In the genomic region with DNA sequence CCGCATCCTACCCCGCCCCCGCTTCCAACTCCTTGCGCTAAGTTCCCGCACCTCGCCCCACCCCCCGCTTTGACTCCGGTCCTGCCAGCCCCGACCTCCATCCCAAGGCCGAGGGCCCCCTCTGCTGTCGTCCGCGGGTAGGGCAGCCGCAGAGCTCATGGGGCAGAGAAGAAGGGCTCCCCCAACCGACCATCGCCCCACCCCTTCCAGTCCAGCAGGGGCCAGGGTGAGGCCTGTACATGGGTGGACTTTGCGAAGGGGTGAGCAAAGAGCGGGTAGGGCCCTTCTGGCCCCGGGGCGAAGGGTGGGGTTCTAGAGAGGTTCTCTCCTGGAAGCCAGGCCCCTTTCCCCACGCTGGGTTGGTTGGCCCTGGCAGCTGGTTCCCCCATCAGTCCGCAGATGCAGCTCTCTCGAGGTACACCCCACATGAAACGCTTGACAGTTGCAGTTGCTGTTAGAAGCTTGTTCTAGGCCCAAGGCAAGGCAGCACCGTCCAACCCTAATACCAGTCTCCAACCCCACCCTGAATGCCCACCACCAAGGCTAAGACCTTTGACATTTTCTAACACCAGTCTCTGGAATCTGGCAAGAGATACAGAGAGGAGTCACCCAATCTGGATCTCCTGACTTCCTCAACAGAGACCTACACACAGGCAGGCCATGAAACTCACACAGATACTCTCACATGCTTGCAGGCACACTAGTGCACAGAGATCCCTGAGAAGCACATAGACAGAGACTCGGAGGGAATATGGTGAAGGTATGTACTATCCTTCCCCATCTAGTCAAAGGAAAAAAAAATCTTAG, we compare ENCODE assay signal across 8 cellular contexts. TPM values are rescaled to one million over a fixed set of nuclear protein-coding genes. Genes with fewer than 3 reads are reported as not detected.
DNase-seq lines count a peak whose midpoint lies in the region; ATAC-seq and TF ChIP-seq lines count a peak whose summit lies in the region.

No MANE protein-coding gene starts in this region.

- peak; percentile 65 for TF ChIP-seq CTCF in activated CD8-positive, alpha-beta T cell treated with anti-CD3 and anti-CD28 coated beads for 36 hours (IDR thresholded peaks at IDR 0.05)
- TF ChIP-seq CTCF in lung (IDR thresholded peaks at IDR 0.05; ENCODE audit: control extremely low read depth, extremely low read depth): peak; percentile 98

- no peaks in the 10 kb centered on the region for H3K36me3 ChIP-seq in lung (ENCODE audit: control insufficient read depth in 2 of 2, insufficient read depth in 2 of 2, low read length in 2 of 2)

- intact Hi-C loops in activated CD8-positive, alpha-beta T cell treated with anti-CD3 and anti-CD28 coated beads for 36 hours (cut with micrococcal nuclease): loop anchor here (2.0 to 10.0 kb wide), 4 partner anchors 25 to 227 kb away; partner anchors contain the start of gene ADGRB2

- H3K4me1 ChIP-seq in lung (ENCODE audit: control insufficient read depth in 2 of 2, insufficient read depth in 2 of 2, low read length in 2 of 2): no peaks in the 10 kb centered on the region

- no peak overlapping the region for H3K27ac Mint-ChIP-seq in activated CD8-positive, alpha-beta T cell treated with anti-CD3 and anti-CD28 coated beads for 36 hours

- H3K4me3 Mint-ChIP-seq in activated CD8-positive, alpha-beta T cell treated with anti-CD3 and anti-CD28 coated beads for 36 hours: peak overlapping the region; percentile 78

- no peaks in the 10 kb centered on the region for H3K36me3 Mint-ChIP-seq in activated CD8-positive, alpha-beta T cell treated with anti-CD3 and anti-CD28 coated beads for 36 hours (ENCODE audit: low read depth)

- H3K4me3 ChIP-seq in lung: no peak overlapping the region

- H3K9me3 Mint-ChIP-seq in activated CD8-positive, alpha-beta T cell treated with anti-CD3 and anti-CD28 coated beads for 36 hours: no peaks in the 10 kb centered on the region

- H3K4me1 Mint-ChIP-seq in activated CD8-positive, alpha-beta T cell treated with anti-CD3 and anti-CD28 coated beads for 36 hours (ENCODE audit: low read depth): peaks cover 5% of the 10 kb centered on the region

- DNase-seq in 8988T: peak; percentile 93
- DNase-seq in NCI-H748 (lab: John Stamatoyannopoulos, UW; ENCODE audit: unreplicated experiment): peak; percentile 71
- DNase-seq in activated CD8-positive, alpha-beta T cell treated with anti-CD3 and anti-CD28 coated beads for 36 hours: peak; percentile 98
- peak; percentile 96 for DNase-seq in ecto neural progenitor cell (ENCODE audit: low spot score)
- peak; percentile 95 for DNase-seq in lung (ENCODE audit: low spot score)
- peak; percentile 97 to 100 for DNase-seq in stimulated activated CD4-positive, alpha-beta T cell treated with anti-CD3 and anti-CD28 coated beads, Interleukin-4, amount 100 ng/mL, for 48 hours (ENCODE audit: low read depth in 2 of 2)

- no peaks in the 10 kb centered on the region for H3K27me3 Mint-ChIP-seq in activated CD8-positive, alpha-beta T cell treated with anti-CD3 and anti-CD28 coated beads for 36 hours

- ATAC-seq in GM18867 (IDR thresholded peaks at IDR 0.05; ENCODE audit: unreplicated experiment) (peak; percentile 52), HG03565 (IDR thresholded peaks at IDR 0.05; ENCODE audit: unreplicated experiment) (peak; percentile 31), lung (ENCODE audit: insufficient read depth, low FRiP score) (peak; percentile 87)
- peak; percentile 91 for ATAC-seq in activated CD8-positive, alpha-beta T cell treated with anti-CD3 and anti-CD28 coated beads for 36 hours

- H3K9me3 ChIP-seq in lung (ENCODE audit: control insufficient read depth in 2 of 2, insufficient read depth in 1 of 2, low read length in 1 of 2): no peaks in the 10 kb centered on the region

- H3K27me3 ChIP-seq in lung (ENCODE audit: control insufficient read depth, insufficient read depth): no peaks in the 10 kb centered on the region

- H3K27ac ChIP-seq in lung (ENCODE audit: low read depth in 1 of 2, low read length in 1 of 2): no peak overlapping the region

- WGBS in lung, 2 donors: 16 to 20% methylated on average over 23 to 26 of the region's 26 CpGs

- POLR2A ChIA-PET in activated CD8-positive, alpha-beta T cell treated with anti-CD3 and anti-CD28 coated beads for 36 hours (lab: Charles Lee): interaction anchor here (0.8 to 3.2 kb wide), 8 partner anchors 10 to 227 kb away, joined by 3 to 17 read pairs (median 4); no protein-coding TSS in a partner anchor

- CTCF ChIA-PET in activated CD8-positive, alpha-beta T cell treated with anti-CD3 and anti-CD28 coated beads for 36 hours (lab: Charles Lee): interaction anchor here (0.5 to 5.0 kb wide), 55 partner anchors 8 to 779 kb away, joined by 3 to 129 read pairs (median 5); partner anchors contain the start of genes ADGRB2, CCDC28B, PEF1 and SPOCD1

RNA-seq across cellular contexts. Expression of gene ADGRB2, which starts 25.3 kb away (rescaled TPM):
- total RNA-seq in activated CD8-positive, alpha-beta T cell treated with anti-CD3 and anti-CD28 coated beads for 36 hours: under 1 TPM; 0.54 to 0.56 TPM
- 1 to 10 TPM; 1.8 to 7.6 TPM for total RNA-seq in lung
- under 1 TPM; 0.44 to 0.89 TPM for polyA plus RNA-seq in lung

RNA-seq across cellular contexts. Expression of gene SPOCD1, which starts 26.4 kb away (rescaled TPM):
- not detected for total RNA-seq in activated CD8-positive, alpha-beta T cell treated with anti-CD3 and anti-CD28 coated beads for 36 hours
- 10 to 100 TPM in 1 of 2 donors, under 1 TPM in 1; 0.51 to 15.7 TPM for total RNA-seq in lung
- 10 to 100 TPM in 1 of 2 donors, 1 to 10 TPM in 1; 6.0 to 10.7 TPM for polyA plus RNA-seq in lung

Comparison
In these comparisons a context has a peak if more than half of its experiments do, and no peak if none do; other contexts are left out.
1. ATAC-seq: peak in every context shown above with its lines; median percentile 91 in activated CD8-positive, alpha-beta T cell treated with anti-CD3 and anti-CD28 coated beads for 36 hours; 87 in lung; 52 in GM18867; 31 in HG03565.